In the genomic region with DNA sequence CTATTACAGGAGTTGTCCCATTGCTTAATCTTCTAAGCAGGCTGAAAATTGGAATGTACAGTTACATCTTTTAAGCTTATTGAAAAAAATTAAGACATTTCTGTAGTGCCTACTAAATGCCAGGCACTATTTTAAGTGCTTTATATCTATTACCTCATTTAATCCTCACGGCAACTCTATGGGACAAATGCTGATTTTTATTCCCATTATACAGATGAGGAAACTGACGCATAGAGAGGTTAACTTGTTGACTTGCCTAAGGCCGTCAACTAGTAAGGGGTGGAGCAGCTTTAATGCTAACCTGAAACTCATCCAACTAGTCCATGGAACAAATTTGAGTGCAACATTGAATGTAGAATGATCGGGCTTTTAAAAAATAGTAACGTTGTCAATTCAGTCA, we compare ENCODE assay signal across 16 cellular contexts. TPM values are rescaled to one million over a fixed set of nuclear protein-coding genes. Genes with fewer than 3 reads are reported as not detected.
DNase-seq lines count a peak whose midpoint lies in the region; ATAC-seq, FAIRE-seq and TF ChIP-seq lines count a peak whose summit lies in the region.
"Had no signal": no experiment of that assay in that cellular context is flagged by ENCODE, and none has a peak within 500 bp of the region (broad histone marks: within the 10 kb centered on the region; RNA-seq: fewer than 3 reads in every experiment).

No MANE protein-coding gene starts in this region.

- H3K27me3 ChIP-seq in CD8-positive, alpha-beta memory T cell (ENCODE audit: insufficient read depth, low read length, poor library complexity, severe bottlenecking), result no peaks in the 10 kb centered on the region
- no peaks in the 10 kb centered on the region for H3K27me3 ChIP-seq in pancreas
- H3K27me3 ChIP-seq: SJCRH30 had no signal

- H3K4me1 Mint-ChIP-seq in CD8-positive, alpha-beta memory T cell, result peaks cover 32 to 67% (median 66%) of the 10 kb centered on the region in 3 donors
- H3K4me1 Mint-ChIP-seq in WTC11, result peaks cover 24% of the 10 kb centered on the region
- H3K4me1 Mint-ChIP-seq in activated CD4-positive, alpha-beta memory T cell treated with anti-CD3 and anti-CD28 coated beads, Interleukin-2, amount 10 ng/mL, durations not matched to agents 7 days and 5 days, result peaks cover 54% of the 10 kb centered on the region

- peak overlapping the region in 7 of 8 donors; percentile 18 to 96 (median 47) for H3K27ac Mint-ChIP-seq in CD8-positive, alpha-beta memory T cell
- no peak overlapping the region for H3K27ac Mint-ChIP-seq in WTC11
- H3K27ac Mint-ChIP-seq in activated CD4-positive, alpha-beta memory T cell treated with anti-CD3 and anti-CD28 coated beads, Interleukin-2, amount 10 ng/mL, durations not matched to agents 7 days and 5 days, result no peak overlapping the region

- no peaks in the 10 kb centered on the region for H3K36me3 ChIP-seq in CD8-positive, alpha-beta memory T cell (ENCODE audit: insufficient read depth, low read length)
- no peaks in the 10 kb centered on the region for H3K36me3 ChIP-seq in pancreas
- no peaks in the 10 kb centered on the region for H3K36me3 ChIP-seq in kidney (ENCODE audit: control insufficient read depth in 1 of 2, insufficient read depth in 2 of 2, low read length in 2 of 2)

- peaks cover 19% of the 10 kb centered on the region for H3K4me1 ChIP-seq in CD8-positive, alpha-beta memory T cell (ENCODE audit: insufficient read depth, low read length)
- H3K4me1 ChIP-seq in pancreas (peaks cover 20 to 53% (median 43%) of the 10 kb centered on the region in 3 donors), kidney (ENCODE audit: control insufficient read depth in 1 of 2, insufficient read depth in 1 of 2, low read depth in 1 of 2, low read length in 2 of 2) (peaks cover 6% of the 10 kb centered on the region in 2 donors)

- CTCF ChIA-PET in CD8-positive, alpha-beta memory T cell (lab: Charles Lee), result no interaction called here
- CTCF ChIA-PET in WTC11 (lab: Charles Lee), result interaction anchor here (1.6 kb wide), 1 partner anchor 105 kb away, joined by 5 read pairs; no protein-coding TSS in a partner anchor
- CTCF ChIA-PET in activated CD4-positive, alpha-beta memory T cell treated with anti-CD3 and anti-CD28 coated beads, Interleukin-2, amount 10 ng/mL, durations not matched to agents 7 days and 5 days (lab: Charles Lee), result interaction anchor here (1.5 to 2.0 kb wide), 3 partner anchors 23 to 84 kb away, joined by 3 to 13 read pairs (median 6); partner anchors contain the start of gene AP4M1

- ATAC-seq in pancreas (no peak), WTC11 (no peak)
- ATAC-seq: stimulated activated naive CD8-positive, alpha-beta T cell treated with anti-CD3 and anti-CD28 coated beads, Interleukin-15, Interleukin-2, amounts not matched to agents 100 U/mL and 50 U/mL, for 24 hours had no signal

- H3K27ac ChIP-seq in CD8-positive, alpha-beta memory T cell (ENCODE audit: low read depth, low read length), result no peak overlapping the region
- H3K27ac ChIP-seq in VCaP (peak overlapping the region; percentile 95), pancreas (peak overlapping the region in 3 of 4 donors; percentile 98 to 100 (median 100)), kidney (ENCODE audit: low read depth in 2 of 2, low read length in 2 of 2) (no peak overlapping the region)
- H3K27ac ChIP-seq: SJCRH30 had no signal

- intact Hi-C loops in pancreas (cut with DNase I), result no loop called here
- intact Hi-C loops in kidney (cut with DNase I), result no loop called here

- no peaks in the 10 kb centered on the region for H3K9me3 Mint-ChIP-seq in CD8-positive, alpha-beta memory T cell
- no peaks in the 10 kb centered on the region for H3K9me3 Mint-ChIP-seq in WTC11
- H3K9me3 Mint-ChIP-seq in activated CD4-positive, alpha-beta memory T cell treated with anti-CD3 and anti-CD28 coated beads, Interleukin-2, amount 10 ng/mL, durations not matched to agents 7 days and 5 days, result no peaks in the 10 kb centered on the region

- no peaks in the 10 kb centered on the region for H3K9me3 ChIP-seq in CD8-positive, alpha-beta memory T cell (ENCODE audit: low read length)
- no peaks in the 10 kb centered on the region for H3K9me3 ChIP-seq in pancreas
- no peaks in the 10 kb centered on the region for H3K9me3 ChIP-seq in kidney (ENCODE audit: control insufficient read depth in 1 of 2, low read length in 2 of 2)
- H3K9me3 ChIP-seq: SJCRH30 had no signal

- no peak for DNase-seq in CD8-positive, alpha-beta memory T cell
- DNase-seq in fibroblast of villous mesenchyme (ENCODE audit: low read depth) (peak; percentile 17), pancreas (no peak), WTC11 (ENCODE audit: low spot score) (no peak), LoVo (ENCODE audit: low spot score) (no peak), kidney (no peak)
- no peak for DNase-seq in activated CD4-positive, alpha-beta memory T cell treated with anti-CD3 and anti-CD28 coated beads, Interleukin-2, amount 10 ng/mL, durations not matched to agents 7 days and 5 days
- DNase-seq: activated CD8-positive, alpha-beta memory T cell treated with anti-CD3 and anti-CD28 coated beads, Interleukin-2, amount 50 U/mL, for 48 hours; C1 segment of cervical spinal cord; erythroblast; NCI-H2081 treated with DMSO at 0.1 percent for 48 hours; retina; SJCRH30; stimulated activated naive CD8-positive, alpha-beta T cell treated with anti-CD3 and anti-CD28 coated beads, Interleukin-15, Interleukin-2, amounts not matched to agents 100 U/mL and 50 U/mL, for 24 hours had no signal

- H3K4me3 ChIP-seq in CD8-positive, alpha-beta memory T cell (ENCODE audit: low read length), result no peak overlapping the region
- H3K4me3 ChIP-seq in fibroblast of villous mesenchyme (ENCODE audit: low read depth, low read length) (no peak overlapping the region), pancreas (peak overlapping the region in 2 of 4 donors; percentile 99), kidney (ENCODE audit: low read length in 2 of 2) (no peak overlapping the region)
- H3K4me3 ChIP-seq: SJCRH30 had no signal

- H3K36me3 Mint-ChIP-seq in CD8-positive, alpha-beta memory T cell, result peaks cover 0 to 40% (median 2%) of the 10 kb centered on the region in 3 donors
- peaks cover 11% of the 10 kb centered on the region for H3K36me3 Mint-ChIP-seq in WTC11
- H3K36me3 Mint-ChIP-seq in activated CD4-positive, alpha-beta memory T cell treated with anti-CD3 and anti-CD28 coated beads, Interleukin-2, amount 10 ng/mL, durations not matched to agents 7 days and 5 days (ENCODE audit: low read depth), result peaks cover 30% of the 10 kb centered on the region

- POLR2A ChIA-PET in CD8-positive, alpha-beta memory T cell (lab: Charles Lee), result interaction anchor here (1.8 kb wide), 1 partner anchor 109 kb away, joined by 5 read pairs; the partner anchor contains the start of gene MBLAC1
- POLR2A ChIA-PET in WTC11 (lab: Charles Lee), result no interaction called here
- POLR2A ChIA-PET in activated CD4-positive, alpha-beta memory T cell treated with anti-CD3 and anti-CD28 coated beads, Interleukin-2, amount 10 ng/mL, durations not matched to agents 7 days and 5 days (lab: Charles Lee), result interaction anchor here (1.6 kb wide), 1 partner anchor 99 kb away, joined by 4 read pairs; the partner anchor contains the start of gene TRIM4

- TF ChIP-seq CTCF in VCaP (conservative IDR thresholded peaks at IDR 0.05), result no peak
- TF ChIP-seq CTCF in fibroblast of villous mesenchyme (IDR thresholded peaks at IDR 0.05; ENCODE audit: insufficient read depth, low read depth, low read length), result no peak
- no peak for TF ChIP-seq CTCF in pancreas (IDR thresholded peaks at IDR 0.05)
- no peak for TF ChIP-seq CTCF in WTC11 (IDR thresholded peaks at IDR 0.05)
- TF ChIP-seq CTCF in kidney (IDR thresholded peaks at IDR 0.05; ENCODE audit: borderline replicate concordance, extremely low read depth, insufficient read depth), result no peak

- 56 to 57% methylated on average over 5 of the region's 5 CpGs for WGBS in pancreas, 2 donors

- FAIRE-seq in pancreas (lab: Jason Lieb, UNC) (no peak), kidney (lab: Jason Lieb, UNC) (no peak)

- H3K4me3 Mint-ChIP-seq in CD8-positive, alpha-beta memory T cell, result peak overlapping the region in 2 of 7 donors; percentile 11 to 41
- no peak overlapping the region for H3K4me3 Mint-ChIP-seq in WTC11
- no peak overlapping the region for H3K4me3 Mint-ChIP-seq in activated CD4-positive, alpha-beta memory T cell treated with anti-CD3 and anti-CD28 coated beads, Interleukin-2, amount 10 ng/mL, durations not matched to agents 7 days and 5 days

- no peak overlapping the region for H3K9ac ChIP-seq in kidney (ENCODE audit: low read length in 2 of 2)

- no peaks in the 10 kb centered on the region for H3K27me3 Mint-ChIP-seq in CD8-positive, alpha-beta memory T cell
- H3K27me3 Mint-ChIP-seq in WTC11 (ENCODE audit: low read depth), result no peaks in the 10 kb centered on the region
- no peaks in the 10 kb centered on the region for H3K27me3 Mint-ChIP-seq in activated CD4-positive, alpha-beta memory T cell treated with anti-CD3 and anti-CD28 coated beads, Interleukin-2, amount 10 ng/mL, durations not matched to agents 7 days and 5 days

RNA-seq across cellular contexts. Expression of gene ZKSCAN1, which starts 2.5 kb away (rescaled TPM):
- 10 to 100 TPM; 48.4 to 53.4 TPM for total RNA-seq in CD8-positive, alpha-beta memory T cell
- polyA plus RNA-seq in CD8-positive, alpha-beta memory T cell, result 57.9 TPM
- total RNA-seq in fibroblast of villous mesenchyme (29.6 and 41.9 TPM in 2 replicates), pancreas (10 to 100 TPM; 52.6 to 86.0 (median 68.2) TPM), WTC11 (2021) (46.6 to 51.8 TPM (median 47.6 TPM) in 3 replicates), kidney (76.6 TPM)
- polyA plus RNA-seq in pancreas (10 to 100 TPM; 24.2 to 28.9 TPM), kidney (ENCODE audit: insufficient read depth, low read depth, low replicate concordance) (7.7 TPM)
- total RNA-seq in activated CD4-positive, alpha-beta memory T cell treated with anti-CD3 and anti-CD28 coated beads, Interleukin-2, amount 10 ng/mL, durations not matched to agents 7 days and 5 days, result 10 to 100 TPM; 63.1 to 65.5 TPM

RNA-seq across cellular contexts. Expression of gene ZSCAN21, which starts 31.7 kb away (rescaled TPM):
- 10 to 100 TPM; 10.7 to 11.3 TPM for total RNA-seq in CD8-positive, alpha-beta memory T cell
- polyA plus RNA-seq in CD8-positive, alpha-beta memory T cell, result 8.2 TPM
- 9.0 and 11.7 TPM in 2 replicates for total RNA-seq in fibroblast of villous mesenchyme
- total RNA-seq in pancreas, result 1 to 10 TPM; 3.8 to 9.6 (median 6.2) TPM
- 10 to 100 TPM in 1 of 2 donors, 1 to 10 TPM in 1; 8.3 to 11.8 TPM for polyA plus RNA-seq in pancreas
- total RNA-seq in WTC11 (2021), result 25.5 to 27.2 TPM (median 26.2 TPM) in 3 replicates
- 1 to 10 TPM; 6.9 TPM for total RNA-seq in activated CD4-positive, alpha-beta memory T cell treated with anti-CD3 and anti-CD28 coated beads, Interleukin-2, amount 10 ng/mL, durations not matched to agents 7 days and 5 days
- total RNA-seq in kidney, result 12.4 TPM
- polyA plus RNA-seq in kidney (ENCODE audit: insufficient read depth, low read depth, low replicate concordance), result 10.8 TPM

RNA-seq across cellular contexts. Expression of gene AZGP1, which starts 42.0 kb away (rescaled TPM):
- total RNA-seq in CD8-positive, alpha-beta memory T cell, result not detected
- not detected for polyA plus RNA-seq in CD8-positive, alpha-beta memory T cell
- total RNA-seq in fibroblast of villous mesenchyme (not detected in 2 replicates), pancreas (100 to 1,000 TPM; 174 to 262 (median 214) TPM), WTC11 (2021) (1.6 to 2.7 TPM (median 1.8 TPM) in 3 replicates), kidney (10.0 TPM)
- polyA plus RNA-seq in pancreas (100 to 1,000 TPM; 362 to 686 TPM), kidney (ENCODE audit: insufficient read depth, low read depth, low replicate concordance) (198 TPM)
- total RNA-seq in activated CD4-positive, alpha-beta memory T cell treated with anti-CD3 and anti-CD28 coated beads, Interleukin-2, amount 10 ng/mL, durations not matched to agents 7 days and 5 days, result not detected
- total RNA-seq: lung microvascular endothelial cell, SJCRH30 had no signal

Comparison
In these comparisons a context has a peak if more than half of its experiments do, and no peak if none do; other contexts are left out.
1. H3K27ac ChIP-seq: peak in VCaP (single experiment) and pancreas (3 of 4); none in CD8-positive, alpha-beta memory T cell (single experiment) and kidney (0 of 2).
2. H3K27ac Mint-ChIP-seq: peak in CD8-positive, alpha-beta memory T cell (7 of 8); none in WTC11 (single experiment) and activated CD4-positive, alpha-beta memory T cell treated with anti-CD3 and anti-CD28 coated beads, Interleukin-2, amount 10 ng/mL, durations not matched to agents 7 days and 5 days (single experiment).
3. RNA of gene AZGP1, which starts 42.0 kb away (total RNA-seq): 174 to 262 TPM in pancreas; 10.0 TPM in kidney (single experiment), 1.6 to 2.7 TPM in WTC11, not detected in CD8-positive, alpha-beta memory T cell, not detected in fibroblast of villous mesenchyme and not detected in activated CD4-positive, alpha-beta memory T cell treated with anti-CD3 and anti-CD28 coated beads, Interleukin-2, amount 10 ng/mL, durations not matched to agents 7 days and 5 days; every median in the first group is over 10 times any median in the second.